ENCODE assay signal across 23 cellular contexts in the genomic region with DNA sequence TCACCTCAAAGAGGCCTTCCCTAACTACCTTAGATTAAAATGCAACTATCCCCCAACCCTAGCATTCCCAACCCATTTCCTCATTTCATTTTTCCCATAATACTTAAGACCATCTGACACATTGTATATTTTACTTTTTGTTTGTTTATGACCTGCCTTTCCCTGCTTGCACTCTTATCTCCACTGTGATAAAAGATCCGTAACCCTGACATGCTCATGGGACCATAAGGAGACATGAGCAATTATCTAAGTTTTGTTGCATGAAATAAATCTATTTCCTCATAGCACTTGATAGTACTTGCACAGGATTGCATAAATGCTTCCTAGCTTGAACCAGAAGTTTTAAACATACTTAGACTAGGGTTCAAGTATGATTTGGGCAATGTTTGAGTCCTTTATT.
"Had no signal": no experiment of that assay in that cellular context is flagged by ENCODE, and none has a peak within 500 bp of the region (broad histone marks: within the 10 kb centered on the region; RNA-seq: fewer than 3 reads in every experiment).

No MANE protein-coding gene starts in this region.

- H3K27ac Mint-ChIP-seq: activated CD8-positive, alpha-beta T cell treated with anti-CD3 and anti-CD28 coated beads for 36 hours; activated naive CD8-positive, alpha-beta T cell; activated T-helper 17 cell treated with anti-CD3 and anti-CD28 coated beads, Interleukin-2, amount 50 U/mL, for 72 hours; WTC11 had no signal

- H3K4me3 Mint-ChIP-seq: activated CD8-positive, alpha-beta T cell treated with anti-CD3 and anti-CD28 coated beads for 36 hours; activated naive CD8-positive, alpha-beta T cell; activated T-cell treated with anti-CD3 and anti-CD28 coated beads, Interleukin-2, amount 50 U/mL, for 4 hours; activated T-helper 17 cell treated with anti-CD3 and anti-CD28 coated beads, Interleukin-2, amount 50 U/mL, for 72 hours; WTC11 had no signal

- H3K4me3 ChIP-seq: body of pancreas, gastroesophageal sphincter, heart right ventricle had no signal

- H3K27ac ChIP-seq: body of pancreas, gastroesophageal sphincter, heart right ventricle had no signal

- H3K4me1 ChIP-seq: body of pancreas, gastroesophageal sphincter had no signal

- ATAC-seq: activated CD8-positive, alpha-beta T cell treated with anti-CD3 and anti-CD28 coated beads for 36 hours; activated T-cell treated with anti-CD3 and anti-CD28 coated beads, Interleukin-2, amount 50 U/mL, for 4 hours; activated T-helper 17 cell treated with anti-CD3 and anti-CD28 coated beads, Interleukin-2, amount 50 U/mL, for 72 hours; body of pancreas; esophagus mucosa; gastroesophageal sphincter; heart right ventricle; WTC11 had no signal

- H3K36me3 Mint-ChIP-seq: activated naive CD8-positive, alpha-beta T cell had no signal

- H3K27me3 Mint-ChIP-seq: activated CD8-positive, alpha-beta T cell treated with anti-CD3 and anti-CD28 coated beads for 36 hours; activated naive CD8-positive, alpha-beta T cell; activated T-helper 17 cell treated with anti-CD3 and anti-CD28 coated beads, Interleukin-2, amount 50 U/mL, for 72 hours had no signal

- H3K9me3 ChIP-seq: body of pancreas, gastroesophageal sphincter had no signal

- DNase-seq: activated CD4-positive, alpha-beta T cell treated with anti-CD3 and anti-CD28 coated beads for 48 hours; activated CD4-positive, alpha-beta T cell treated with anti-CD3 and anti-CD28 coated beads, Interleukin-2, amount 50 U/mL, for 1 hour; activated CD4-positive, alpha-beta T cell treated with anti-CD3 and anti-CD28 coated beads, Interleukin-2, amount 50 U/mL, for 48 hours; activated CD8-positive, alpha-beta memory T cell treated with anti-CD3 and anti-CD28 coated beads for 24 hours; activated CD8-positive, alpha-beta T cell treated with anti-CD3 and anti-CD28 coated beads for 36 hours; activated effector memory CD4-positive, alpha-beta T cell treated with Interleukin-2 at 50 U/mL for 16 hours; activated gamma-delta T cell treated with Interleukin-2 at 50 U/mL for 16 hours; activated naive CD4-positive, alpha-beta T cell treated with anti-CD3 and anti-CD28 coated beads, Interleukin-2, amount 50 U/mL, for 16 hours; activated naive CD4-positive, alpha-beta T cell treated with Interleukin-2 at 50 U/mL for 16 hours; activated T-cell treated with anti-CD3 and anti-CD28 coated beads, Interleukin-2, amount 50 U/mL, for 4 hours; amygdala; aorta; body of pancreas; caudate nucleus; effector CD8-positive, alpha-beta T cell; foreskin melanocyte; heart right ventricle; T-helper 2 cell had no signal

- H3K36me3 ChIP-seq: gastroesophageal sphincter, heart right ventricle had no signal

- H3K9me3 Mint-ChIP-seq: activated CD8-positive, alpha-beta T cell treated with anti-CD3 and anti-CD28 coated beads for 36 hours; WTC11 had no signal

- H3K27me3 ChIP-seq: body of pancreas, gastroesophageal sphincter, heart right ventricle had no signal

- H3K4me1 Mint-ChIP-seq: activated T-helper 17 cell treated with anti-CD3 and anti-CD28 coated beads, Interleukin-2, amount 50 U/mL, for 72 hours; WTC11 had no signal
